ENCODE assay signal across 8 cellular contexts in the genomic region with DNA sequence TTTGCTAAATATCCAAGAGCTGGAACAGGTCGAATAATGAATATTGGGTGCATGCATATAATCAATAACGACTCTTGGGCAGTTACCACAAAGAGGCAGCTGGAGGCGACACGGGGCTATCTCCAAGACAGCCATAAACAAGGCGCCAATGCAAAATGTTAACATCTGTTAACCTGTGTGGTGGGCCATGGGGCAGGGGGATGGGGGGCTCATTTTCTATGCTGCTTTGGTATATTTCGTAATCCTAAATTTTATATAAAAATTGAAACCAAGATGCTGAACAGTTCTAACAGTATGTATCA. TPM values are rescaled to one million over a fixed set of nuclear protein-coding genes. Genes with fewer than 3 reads are reported as not detected.
DNase-seq lines count a peak whose midpoint lies in the region; ATAC-seq and TF ChIP-seq lines count a peak whose summit lies in the region.

No MANE protein-coding gene starts in this region.

- TF ChIP-seq POLR2A in sigmoid colon (IDR thresholded peaks at IDR 0.05), result no peak

- H3K4me3 ChIP-seq in HFF-Myc (replicated peaks; ENCODE audit: low read depth, low read length), result peak overlapping the region; percentile 95
- no peak overlapping the region for H3K4me3 ChIP-seq in RWPE2 (ENCODE audit: severe bottlenecking)
- H3K4me3 ChIP-seq in epithelial cell of proximal tubule (ENCODE audit: low read depth, low read length), result peak overlapping the region; percentile 88
- H3K4me3 ChIP-seq in sigmoid colon, result peak overlapping the region in 2 of 4 donors; percentile 88 to 96

- H3K9me3 ChIP-seq in RWPE2 (ENCODE audit: severe bottlenecking) (no peaks in the 10 kb centered on the region), sigmoid colon (no peaks in the 10 kb centered on the region)

- TF ChIP-seq EP300 in sigmoid colon (IDR thresholded peaks at IDR 0.05), result no peak

- H3K27me3 ChIP-seq in RWPE2 (ENCODE audit: insufficient read depth, poor library complexity, severe bottlenecking), result no peaks in the 10 kb centered on the region
- no peaks in the 10 kb centered on the region for H3K27me3 ChIP-seq in sigmoid colon

- intact Hi-C loops in sigmoid colon (cut with DNase I), result loop anchor here (5.0 to 10.0 kb wide), 3 partner anchors 154 to 486 kb away; partner anchors contain the start of genes HIGD2A, KIAA1191, NOP16 and ZNF346

- TF ChIP-seq CTCF in HFF-Myc (IDR thresholded peaks at IDR 0.05; ENCODE audit: low read depth, low read length, missing control alignments), result no peak
- peak; percentile 1 for TF ChIP-seq CTCF in RWPE2 (IDR thresholded peaks at IDR 0.05; ENCODE audit: poor library complexity, severe bottlenecking)
- no peak for TF ChIP-seq CTCF in epithelial cell of proximal tubule (conservative IDR thresholded peaks at IDR 0.05; ENCODE audit: low read depth, low read length)
- TF ChIP-seq CTCF in sigmoid colon (IDR thresholded peaks at IDR 0.05), result no peak

- DNase-seq in HFF-Myc (ENCODE audit: extremely low read depth, low read depth) (no peak), RWPE2 (ENCODE audit: low spot score) (no peak), epithelial cell of proximal tubule (ENCODE audit: low read depth) (no peak), sigmoid colon (no peak), GM19238 (ENCODE audit: insufficient read length, low spot score) (no peak)
- no peak for DNase-seq in stimulated activated CD4-positive, alpha-beta T cell treated with anti-CD3 and anti-CD28 coated beads, Interleukin-12 subunit alpha, Interleukin-12 subunit beta, amount 100 ng/mL, for 4 hours

- H3K4me1 ChIP-seq in RWPE2 (ENCODE audit: insufficient read depth, poor library complexity, severe bottlenecking), result peaks cover 36% of the 10 kb centered on the region
- peaks cover 0 to 59% (median 46%) of the 10 kb centered on the region in 4 donors for H3K4me1 ChIP-seq in sigmoid colon

- ATAC-seq in RWPE2 (ENCODE audit: low read depth), result no peak
- no peak for ATAC-seq in GM21619 (IDR thresholded peaks at IDR 0.05; ENCODE audit: unreplicated experiment)
- no peak for ATAC-seq in GM18868 (IDR thresholded peaks at IDR 0.05; ENCODE audit: unreplicated experiment)

- H3K36me3 ChIP-seq in RWPE2 (ENCODE audit: low read depth) (peaks cover 10% of the 10 kb centered on the region; the same call in 1 of the 2 replicates), sigmoid colon (no peaks in the 10 kb centered on the region)

- 30 to 60% methylated on average over 6 of the region's 6 CpGs for WGBS in sigmoid colon, 2 donors

- H3K27ac ChIP-seq in RWPE2 (ENCODE audit: poor library complexity, severe bottlenecking) (peak overlapping the region; percentile 85), sigmoid colon (peak overlapping the region; percentile 93 to 99 (median 98))

RNA-seq across cellular contexts. Expression of gene RNF44, which starts 1.3 kb away (rescaled TPM):
- total RNA-seq in epithelial cell of proximal tubule, result 10.9 and 17.1 TPM in 2 replicates
- total RNA-seq in sigmoid colon, result 10 to 100 TPM in 2 of 4 donors, 1 to 10 TPM in 2; 7.6 to 15.0 (median 11.1) TPM
- polyA plus RNA-seq in sigmoid colon, result 10 to 100 TPM; 18.0 to 64.0 (median 25.4) TPM

RNA-seq across cellular contexts. Expression of gene CDHR2, which starts 10.7 kb away (rescaled TPM):
- not detected in 2 replicates for total RNA-seq in epithelial cell of proximal tubule
- total RNA-seq in sigmoid colon, result 1 to 10 TPM in 1 of 4 donors, under 1 TPM in 1, not detected in 2; 0.71 to 1.1 TPM
- 10 to 100 TPM in 2 of 3 donors, 1 to 10 TPM in 1; 9.6 to 57.9 (median 47.9) TPM for polyA plus RNA-seq in sigmoid colon
